ENCODE assay signal across 19 cellular contexts in the genomic region with DNA sequence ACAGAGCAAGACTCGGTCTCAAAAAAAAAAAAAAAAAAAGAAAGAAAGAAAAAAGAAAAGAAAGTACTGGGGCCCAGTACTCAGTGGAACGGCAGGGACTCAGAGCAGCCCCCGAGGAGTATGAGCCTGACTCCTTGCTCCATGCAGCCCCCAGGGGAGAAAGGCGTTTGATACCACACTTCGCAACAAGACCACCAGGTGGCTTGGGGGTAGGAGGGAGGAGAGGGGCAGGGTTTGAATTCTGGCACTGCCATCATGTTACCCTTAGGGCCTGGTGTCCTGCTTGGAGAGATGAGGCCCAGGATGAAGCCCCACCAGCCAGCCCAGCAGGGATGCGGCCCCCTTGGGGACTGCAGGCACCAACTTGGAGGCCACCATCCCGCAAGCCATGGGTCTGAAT.
"Had no signal": no experiment of that assay in that cellular context is flagged by ENCODE, and none has a peak within 500 bp of the region (broad histone marks: within the 10 kb centered on the region; RNA-seq: fewer than 3 reads in every experiment).

No MANE protein-coding gene starts in this region.

- H3K27me3 ChIP-seq: esophagus muscularis mucosa, gastrocnemius medialis, heart right ventricle, neutrophil, right lobe of liver, tibial artery had no signal

- H3K27ac ChIP-seq: epithelial cell of prostate, esophagus muscularis mucosa, gastrocnemius medialis, heart right ventricle, neutrophil, psoas muscle, right lobe of liver, tibial artery had no signal

- DNase-seq: cortex of kidney; effector memory CD4-positive, alpha-beta T cell; gastrocnemius medialis; heart right ventricle; hypothalamus; islet precursor cell; mammary epithelial cell; naive thymus-derived CD4-positive, alpha-beta T cell; nephron progenitor cell; psoas muscle; retina; right lobe of liver; stimulated activated CD4-positive, alpha-beta T cell treated with anti-CD3 and anti-CD28 coated beads, Interleukin-4, amount 100 ng/mL, for 1 hour; stimulated activated CD8-positive, alpha-beta memory T cell treated with anti-CD3 and anti-CD28 coated beads, Interleukin-4, amount 100 ng/mL, for 48 hours; stimulated activated naive CD8-positive, alpha-beta T cell treated with anti-CD3 and anti-CD28 coated beads, Interleukin-15, Interleukin-2, amounts not matched to agents 100 U/mL and 50 U/mL, for 24 hours; tibial artery had no signal

- H3K36me3 ChIP-seq: esophagus muscularis mucosa, gastrocnemius medialis, heart right ventricle, neutrophil, right lobe of liver, tibial artery had no signal

- H3K4me3 ChIP-seq: esophagus muscularis mucosa, gastrocnemius medialis, heart right ventricle, psoas muscle, right lobe of liver, tibial artery had no signal

- H3K9me3 ChIP-seq: esophagus muscularis mucosa, gastrocnemius medialis, heart right ventricle, neutrophil, psoas muscle, right lobe of liver, tibial artery had no signal

- H3K4me1 ChIP-seq: gastrocnemius medialis, psoas muscle, right lobe of liver, tibial artery had no signal
